8 cellular contexts compared by ENCODE assay signal in the genomic region with DNA sequence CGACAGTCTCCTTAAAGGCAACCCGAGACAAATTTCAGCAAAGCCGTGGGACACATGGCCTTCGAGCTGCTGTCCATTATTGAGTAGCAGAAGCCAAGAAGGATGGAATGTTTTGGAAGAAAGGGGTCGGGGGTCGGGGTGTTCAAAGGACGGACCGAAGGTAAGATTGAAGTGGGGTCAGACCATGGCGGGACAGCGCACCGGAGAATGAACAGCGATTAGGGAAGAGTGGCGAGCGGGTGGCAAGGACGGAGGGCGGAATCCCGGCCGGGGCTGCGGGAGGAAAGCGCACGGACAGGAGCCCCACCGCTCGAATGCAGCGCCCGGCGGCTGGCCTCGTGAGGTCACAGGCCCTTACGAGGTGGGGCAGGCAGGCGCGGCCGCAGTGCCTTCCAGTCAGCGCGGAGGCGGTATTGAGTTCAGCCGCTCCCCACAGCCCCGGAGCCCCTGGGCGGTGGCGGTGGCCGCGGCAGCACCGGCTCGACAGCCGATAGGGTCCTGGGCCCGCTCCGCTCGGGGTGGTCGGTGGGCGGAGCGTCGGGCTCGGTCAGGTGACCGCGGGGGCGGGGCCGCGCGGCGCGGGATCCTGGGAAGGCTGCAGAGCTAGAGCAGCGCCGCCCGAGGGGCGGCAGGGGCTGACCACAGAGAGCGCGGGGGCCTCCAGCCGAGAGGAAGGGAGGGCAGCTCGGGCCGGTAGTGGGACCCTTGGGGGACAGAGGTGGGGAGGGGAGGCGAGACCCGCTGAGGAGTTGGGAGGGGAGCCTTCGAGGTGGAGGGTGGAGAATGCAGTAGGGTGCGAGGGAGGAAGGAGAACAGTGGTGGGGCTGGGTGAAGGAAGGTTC. TPM values are rescaled to one million over a fixed set of nuclear protein-coding genes. Genes with fewer than 3 reads are reported as not detected.
DNase-seq lines count a peak whose midpoint lies in the region; ATAC-seq and TF ChIP-seq lines count a peak whose summit lies in the region.

A gene with protein sequence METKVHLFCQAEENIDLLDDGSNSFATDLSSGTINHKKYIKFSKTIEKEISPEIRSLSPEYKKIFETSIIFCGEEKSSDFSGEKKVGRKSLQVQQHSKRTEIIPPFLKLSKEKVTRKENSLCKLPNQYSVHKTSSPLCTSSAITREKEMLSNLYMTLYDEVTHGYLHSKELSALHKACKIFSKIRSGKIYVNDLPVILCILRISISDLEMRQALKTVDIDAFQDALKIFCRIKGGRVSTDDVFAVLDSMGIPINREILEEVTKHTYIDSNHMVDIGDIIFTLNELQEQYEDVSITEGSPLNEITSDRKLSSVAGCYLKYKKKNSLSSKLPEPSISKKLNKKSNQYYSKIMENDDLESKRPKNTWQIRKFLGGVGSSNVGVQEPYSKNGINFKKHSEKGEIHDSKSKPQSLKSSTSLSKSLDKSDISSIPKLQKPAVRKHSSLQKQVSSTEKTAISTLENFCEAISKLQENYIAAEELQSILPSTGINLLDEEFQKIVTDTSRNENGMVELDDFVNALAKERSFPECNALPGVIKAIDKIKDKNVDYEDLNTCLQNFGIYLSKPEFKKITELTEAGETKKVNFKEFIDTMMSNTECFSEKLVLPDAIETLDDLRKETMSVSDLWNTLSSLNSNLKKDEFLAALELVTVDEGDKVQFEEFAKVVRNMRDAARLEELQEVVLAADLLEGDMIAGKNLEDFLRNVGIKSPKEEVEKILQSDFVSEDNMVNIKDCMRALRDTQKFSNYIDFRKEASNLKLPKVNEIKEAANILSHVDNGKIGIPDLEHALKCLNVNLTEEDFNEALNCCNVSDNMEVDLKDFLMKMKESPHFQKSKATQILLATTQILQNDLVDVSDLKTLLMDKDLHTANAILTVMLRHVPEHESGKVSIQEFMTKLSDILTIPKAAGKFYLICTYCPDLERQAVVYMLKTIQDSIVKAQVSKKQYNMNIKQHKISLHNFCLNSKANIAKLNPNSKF (plus strand): TSS at position 574 of the 842 bp plus-strand sequence. CDS start 4,399 bp downstream, outside the sequence.

- no peaks in the 10 kb centered on the region for H3K4me1 ChIP-seq in HUES6 (ENCODE audit: control insufficient read depth, insufficient read depth, low read length)
- H3K4me1 ChIP-seq in OCI-LY7 (ENCODE audit: insufficient read depth, low read length, poor library complexity, severe bottlenecking) = peaks cover 22% of the 10 kb centered on the region
- no peaks in the 10 kb centered on the region for H3K4me1 ChIP-seq in muscle layer of duodenum (ENCODE audit: control insufficient read depth in 1 of 2, insufficient read depth in 2 of 2, low read length in 2 of 2)

- H3K4me3 ChIP-seq in HUES6 (ENCODE audit: low read depth, low read length) = peak within 1 kb of the TSS; percentile 75
- H3K4me3 ChIP-seq in OCI-LY7 (ENCODE audit: low read depth, low read length, poor library complexity, severe bottlenecking) = peak within 1 kb of the TSS; percentile 73
- H3K4me3 ChIP-seq in muscle layer of duodenum (ENCODE audit: low read depth in 1 of 2, low read length in 2 of 2) = peak within 1 kb of the TSS; percentile 67 to 93

- BruUV-seq in OCI-LY7 (replicated peaks; lab: Mats Ljungman, UMichigan) = no TSS peak

- ATAC-seq in GM21447 (IDR thresholded peaks at IDR 0.05; ENCODE audit: unreplicated experiment) (peak; percentile 68), esophagus mucosa (peak; percentile 94)

- H3K27me3 ChIP-seq in HUES6 (ENCODE audit: control insufficient read depth, insufficient read depth, low read length) = peaks cover 10% of the 10 kb centered on the region; the same call in 1 of the 2 replicates
- no peaks in the 10 kb centered on the region for H3K27me3 ChIP-seq in muscle layer of duodenum (ENCODE audit: low read depth, low read length)

- H3K36me3 Mint-ChIP-seq in activated T-cell treated with anti-CD3 and anti-CD28 coated beads, Interleukin-2, amount 50 U/mL, for 24 hours (ENCODE audit: low read depth) = peaks cover 2% of the 10 kb centered on the region

- CTCF ChIA-PET in OCI-LY7 (lab: Charles Lee; ENCODE audit: unreplicated experiment) = interaction anchor here (1.0 kb wide), 1 partner anchor 8 kb away, joined by 3 read pairs; no protein-coding TSS in a partner anchor

- POLR2A ChIA-PET in OCI-LY7 (lab: Charles Lee) = interaction anchor here (0.7 to 1.4 kb wide), 3 partner anchors 15 to 118 kb away, joined by 3 read pairs; no protein-coding TSS in a partner anchor

- peaks cover 16% of the 10 kb centered on the region for H3K4me1 Mint-ChIP-seq in activated T-cell treated with anti-CD3 and anti-CD28 coated beads, Interleukin-2, amount 50 U/mL, for 24 hours (ENCODE audit: low read depth)

- H3K4me2 ChIP-seq in OCI-LY7 (ENCODE audit: low read length) = peak within 1 kb of the TSS; percentile 96

- H3K9ac ChIP-seq in HUES6 (ENCODE audit: low read length) = peak within 1 kb of the TSS; percentile 64

- H3K9me3 ChIP-seq in HUES6 (ENCODE audit: control insufficient read depth, insufficient read depth, low read depth, low read length) (peaks cover 6% of the 10 kb centered on the region), OCI-LY7 (ENCODE audit: low read length) (peaks cover 14% of the 10 kb centered on the region; the same call in 1 of the 2 replicates), muscle layer of duodenum (ENCODE audit: control insufficient read depth in 1 of 2, low read length in 2 of 2) (peaks cover 0 to 4% of the 10 kb centered on the region in 2 donors)

- DNase-seq in DMS114 treated with DMSO at 0.1 percent for 48 hours (lab: John Stamatoyannopoulos, UW; ENCODE audit: unreplicated experiment) (peak; percentile 75), OCI-LY7 (ENCODE audit: low spot score) (peak; percentile 84)
- peak; percentile 86 for DNase-seq in activated T-cell treated with anti-CD3 and anti-CD28 coated beads, Interleukin-2, amount 50 U/mL, for 24 hours
- DNase-seq in stimulated activated CD8-positive, alpha-beta memory T cell treated with anti-CD3 and anti-CD28 coated beads, Interleukin-7, amount 100 ng/mL, for 24 hours (ENCODE audit: low read depth) = peak; percentile 55

- H2AFZ ChIP-seq in OCI-LY7 (ENCODE audit: low read length) = peak within 1 kb of the TSS; percentile 95

- H4K20me1 ChIP-seq in OCI-LY7 (ENCODE audit: insufficient read depth, low read length) = no peaks in the 10 kb centered on the region

- H3K27ac Mint-ChIP-seq in activated T-cell treated with anti-CD3 and anti-CD28 coated beads, Interleukin-2, amount 50 U/mL, for 24 hours = peak within 1 kb of the TSS; percentile 89

- no peaks in the 10 kb centered on the region for H3K9me3 Mint-ChIP-seq in activated T-cell treated with anti-CD3 and anti-CD28 coated beads, Interleukin-2, amount 50 U/mL, for 24 hours

- peak within 1 kb of the TSS; percentile 84 for H3K4me3 Mint-ChIP-seq in activated T-cell treated with anti-CD3 and anti-CD28 coated beads, Interleukin-2, amount 50 U/mL, for 24 hours

- H3K9me2 ChIP-seq in OCI-LY7 (ENCODE audit: insufficient read depth, low read length) = no peaks in the 10 kb centered on the region

- H3K27ac ChIP-seq in HUES6 (ENCODE audit: low read depth, low read length) (no peak within 1 kb of the TSS; the same call in 1 of the 2 replicates), OCI-LY7 (ENCODE audit: low read depth, low read length, poor library complexity, severe bottlenecking) (peak within 1 kb of the TSS; percentile 36), muscle layer of duodenum (ENCODE audit: low read length) (peak within 1 kb of the TSS; percentile 95)

- intact Hi-C loops in OCI-LY7 (cut with micrococcal nuclease; ENCODE audit: unreplicated experiment) = no loop called here

- TF ChIP-seq CTCF in OCI-LY7 (conservative IDR thresholded peaks at IDR 0.05; ENCODE audit: low read length) = peak; percentile 47; the same call in 1 of the 2 replicates

- no peaks in the 10 kb centered on the region for H3K79me2 ChIP-seq in OCI-LY7 (ENCODE audit: insufficient read depth, low read depth, low read length)

- H3K36me3 ChIP-seq in HUES6 (ENCODE audit: control insufficient read depth, insufficient read depth, low read length) (no peaks in the 10 kb centered on the region), OCI-LY7 (ENCODE audit: insufficient read depth, low read length) (no peaks in the 10 kb centered on the region), muscle layer of duodenum (ENCODE audit: control insufficient read depth in 1 of 2, insufficient read depth in 2 of 2, low read length in 2 of 2) (peaks cover 0 to 4% of the 10 kb centered on the region in 2 donors)

- peaks cover 17% of the 10 kb centered on the region for H3K27me3 Mint-ChIP-seq in activated T-cell treated with anti-CD3 and anti-CD28 coated beads, Interleukin-2, amount 50 U/mL, for 24 hours

RNA-seq across cellular contexts. Expression of the gene that starts here (rescaled TPM):
- total RNA-seq in OCI-LY7 (2014; rRNA removed; shearing (Covaris generic)) = 4.5 TPM in 2 replicates
- total RNA-seq in OCI-LY7 (2022) (5.3 and 9.1 TPM in 2 replicates), esophagus mucosa (2.0 TPM)
